ENCODE assay signal across 8 cellular contexts in the genomic region with DNA sequence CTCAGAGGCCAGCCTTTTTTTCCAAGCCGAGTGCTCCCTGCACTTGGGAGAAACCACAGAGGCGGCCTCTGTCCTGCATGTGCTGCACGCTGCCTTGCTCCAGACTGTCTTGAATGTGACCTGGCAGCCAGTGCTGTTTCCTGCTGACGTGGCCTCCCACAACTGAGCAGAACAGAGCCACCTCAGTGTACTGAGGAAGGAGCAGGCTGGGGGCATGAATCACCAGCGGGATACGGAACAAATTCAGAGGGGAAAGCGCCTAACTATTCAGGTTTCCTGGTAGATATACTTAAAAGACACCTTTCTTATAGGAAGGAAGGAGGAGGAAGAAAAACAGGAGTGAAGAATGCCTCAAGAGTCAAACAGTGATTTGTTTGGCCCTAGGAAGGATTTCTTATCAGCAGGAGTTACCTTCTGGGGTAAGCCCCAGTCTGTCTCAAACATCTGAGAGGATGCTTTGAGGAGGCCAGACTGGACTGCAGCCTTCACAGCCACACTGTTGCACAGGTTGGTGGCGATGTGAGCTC.
A peak's percentile ranks its signal among the peaks of the same experiment; 100 is the strongest.
DNase-seq lines count a peak whose midpoint lies in the region; ATAC-seq and TF ChIP-seq lines count a peak whose summit lies in the region.

No MANE protein-coding gene starts in this region.

- H4K20me1 ChIP-seq in SK-N-SH (ENCODE audit: insufficient read depth), result no peaks in the 10 kb centered on the region

- no peaks in the 10 kb centered on the region for H3K36me3 ChIP-seq in CD4-positive, alpha-beta memory T cell (ENCODE audit: insufficient read depth, low read length)
- H3K36me3 ChIP-seq in SK-N-SH (replicated peaks in 1 of 2; ENCODE audit: control insufficient read depth in 1 of 2, insufficient read depth in 2 of 2, low read length in 1 of 2), result peaks cover 0 to 10% of the 10 kb centered on the region in 2 experiments
- no peaks in the 10 kb centered on the region for H3K36me3 ChIP-seq in sigmoid colon

- TF ChIP-seq EP300 in SK-N-SH (IDR thresholded peaks at IDR 0.05; ENCODE audit: borderline replicate concordance in 1 of 2, low read depth in 1 of 2, low read length in 1 of 2) (peak in 1 of 2 experiments; percentile 76; a peak in 1 of 4 replicates), sigmoid colon (IDR thresholded peaks at IDR 0.05) (peak in 2 of 4 donors; percentile 13 to 38)

- H3K4me3 Mint-ChIP-seq in CD4-positive, alpha-beta memory T cell, result peak overlapping the region in 6 of 8 donors; percentile 27 to 79 (median 68)

- peak; percentile 68 for ATAC-seq in HG02678 (IDR thresholded peaks at IDR 0.05; ENCODE audit: unreplicated experiment)

- H2AFZ ChIP-seq in SK-N-SH (ENCODE audit: low read depth), result no peak overlapping the region

- H3K4me1 ChIP-seq in CD4-positive, alpha-beta memory T cell (ENCODE audit: insufficient read depth, low read length), result peaks cover 11% of the 10 kb centered on the region
- H3K4me1 ChIP-seq in SK-N-SH (ENCODE audit: control insufficient read depth in 1 of 2, insufficient read depth in 2 of 2, low read depth in 1 of 2, low read length in 1 of 2) (peaks cover 26 to 65% of the 10 kb centered on the region in 2 experiments), sigmoid colon (peaks cover 2 to 68% (median 52%) of the 10 kb centered on the region in 4 donors)

- intact Hi-C loops in CD4-positive, alpha-beta memory T cell (cut with micrococcal nuclease), result no loop called here
- intact Hi-C loops in sigmoid colon (cut with DNase I), result loop anchor here (1.0 kb wide), 1 partner anchor 27 kb away; no protein-coding TSS in a partner anchor

- no peaks in the 10 kb centered on the region for H3K9me3 ChIP-seq in CD4-positive, alpha-beta memory T cell (ENCODE audit: control insufficient read depth in 1 of 2, low read length in 2 of 2)
- H3K9me3 ChIP-seq in SK-N-SH (no peaks in the 10 kb centered on the region), sigmoid colon (no peaks in the 10 kb centered on the region)

- H3K4me1 Mint-ChIP-seq in CD4-positive, alpha-beta memory T cell, result peaks cover 23 to 43% (median 31%) of the 10 kb centered on the region in 4 donors

- CTCF ChIA-PET in CD4-positive, alpha-beta memory T cell (lab: Charles Lee; ENCODE audit: partially characterized antibody), result interaction anchor here (0.8 kb wide), 1 partner anchor 118 kb away, joined by 3 read pairs; no protein-coding TSS in a partner anchor
- CTCF ChIA-PET in SK-N-SH (lab: Yijun Ruan, JAX), result no interaction called here

- H3K27ac ChIP-seq in CD4-positive, alpha-beta memory T cell (ENCODE audit: low read depth, low read length), result no peak overlapping the region
- H3K27ac ChIP-seq in SK-N-SH (ENCODE audit: low read depth in 2 of 2, low read length in 1 of 2) (peak overlapping the region; percentile 85 to 96), sigmoid colon (peak overlapping the region; percentile 80 to 90 (median 84))

- peak; percentile 18 to 24 for TF ChIP-seq POLR2A in sigmoid colon (IDR thresholded peaks at IDR 0.05)

- peak overlapping the region; percentile 62 for H3K9ac ChIP-seq in SK-N-SH

- H3K79me2 ChIP-seq in SK-N-SH (ENCODE audit: insufficient read depth), result peaks cover 94% of the 10 kb centered on the region

- peak in 3 of 5 donors; percentile 19 to 61 (median 24) for DNase-seq in CD4-positive, alpha-beta memory T cell
- DNase-seq in SK-N-SH, result no peak
- peak; percentile 98 for DNase-seq in astrocyte of the hippocampus (ENCODE audit: low read depth, low spot score)
- peak in 41 of 51 donors; percentile 7 to 86 (median 58) for DNase-seq in hypothalamus (lab: John Stamatoyannopoulos, UW)
- DNase-seq in sigmoid colon, result peak; percentile 98
- DNase-seq in NCI-H2171 (lab: John Stamatoyannopoulos, UW), result no peak
- no peak for DNase-seq in NK-92 (lab: John Stamatoyannopoulos, UW; ENCODE audit: unreplicated experiment)

- H3F3A ChIP-seq in SK-N-SH (replicated peaks; ENCODE audit: insufficient read depth), result peaks cover 50% of the 10 kb centered on the region

- H3K27ac Mint-ChIP-seq in CD4-positive, alpha-beta memory T cell, result peak overlapping the region in 6 of 7 donors; percentile 1 to 89 (median 73)

- 17% methylated on average over 8 of the region's 8 CpGs for WGBS in SK-N-SH (ENCODE audit: low lambda C conversion rate)
- 22 to 25% methylated on average over 8 of the region's 8 CpGs for WGBS in sigmoid colon, 2 donors

- no peaks in the 10 kb centered on the region for H3K27me3 Mint-ChIP-seq in CD4-positive, alpha-beta memory T cell

- TF ChIP-seq CTCF in SK-N-SH (IDR thresholded peaks at IDR 0.05) (no peak), sigmoid colon (IDR thresholded peaks at IDR 0.05) (no peak)

- no peaks in the 10 kb centered on the region for H3K9me2 ChIP-seq in SK-N-SH

- H3K9me3 Mint-ChIP-seq in CD4-positive, alpha-beta memory T cell, result no peaks in the 10 kb centered on the region

- peak overlapping the region; percentile 64 for H3K4me2 ChIP-seq in SK-N-SH

- H3K4me3 ChIP-seq in CD4-positive, alpha-beta memory T cell (ENCODE audit: low read length in 2 of 2), result no peak overlapping the region
- H3K4me3 ChIP-seq in SK-N-SH (ENCODE audit: low read depth in 2 of 2, low read length in 1 of 2) (0 out of 4 replicates have a peak overlapping the region, but pooled peaks have one; percentile 3 to 10), sigmoid colon (no peak overlapping the region)

- H3K27me3 ChIP-seq in CD4-positive, alpha-beta memory T cell (ENCODE audit: insufficient read depth, low read length), result no peaks in the 10 kb centered on the region
- H3K27me3 ChIP-seq in SK-N-SH (ENCODE audit: insufficient read depth) (no peaks in the 10 kb centered on the region), sigmoid colon (no peaks in the 10 kb centered on the region)

- TF ChIP-seq RAD21 in SK-N-SH (IDR thresholded peaks at IDR 0.05; ENCODE audit: low read length), result no peak

- POLR2A ChIA-PET in CD4-positive, alpha-beta memory T cell (lab: Charles Lee; ENCODE audit: partially characterized antibody), result no interaction called here
- POLR2A ChIA-PET in SK-N-SH (lab: Yijun Ruan, JAX), result no interaction called here

- H3K36me3 Mint-ChIP-seq in CD4-positive, alpha-beta memory T cell, result peaks cover 0 to 4% of the 10 kb centered on the region in 2 donors

TF ChIP-seq in SK-N-SH, 30 proteins besides CTCF, POLR2A, EP300 and RAD21 (continues in another document):
- TF ChIP-seq SIN3A (IDR thresholded peaks at IDR 0.05; ENCODE audit: borderline replicate concordance, low read depth, low read length), result peak; percentile 94; the same call in 1 of the 2 replicates
- no peak for TF ChIP-seq GATA2 (CRISPR knock-in tag; IDR thresholded peaks at IDR 0.05)
- TF ChIP-seq ELF1 (IDR thresholded peaks at IDR 0.05), result no peak
- TF ChIP-seq CHD2 (IDR thresholded peaks at IDR 0.05; ENCODE audit: low read length, partially characterized antibody), result no peak
- TF ChIP-seq, protein P1, sequence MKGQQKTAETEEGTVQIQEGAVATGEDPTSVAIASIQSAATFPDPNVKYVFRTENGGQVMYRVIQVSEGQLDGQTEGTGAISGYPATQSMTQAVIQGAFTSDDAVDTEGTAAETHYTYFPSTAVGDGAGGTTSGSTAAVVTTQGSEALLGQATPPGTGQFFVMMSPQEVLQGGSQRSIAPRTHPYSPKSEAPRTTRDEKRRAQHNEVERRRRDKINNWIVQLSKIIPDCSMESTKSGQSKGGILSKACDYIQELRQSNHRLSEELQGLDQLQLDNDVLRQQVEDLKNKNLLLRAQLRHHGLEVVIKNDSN (IDR thresholded peaks at IDR 0.05; ENCODE audit: borderline replicate concordance, low read depth), result no peak; the same call in 1 of the 2 replicates
- TF ChIP-seq FOXJ3 (CRISPR knock-in tag; IDR thresholded peaks at IDR 0.05), result no peak
- TF ChIP-seq FOXM1 (IDR thresholded peaks at IDR 0.05; ENCODE audit: low read depth), result 0 out of 2 replicates have a peak, but pooled peaks have one; percentile 28
- TF ChIP-seq JUND (IDR thresholded peaks at IDR 0.05), result peak; percentile 72; the same call in 1 of the 2 replicates
- TF ChIP-seq, protein P2, sequence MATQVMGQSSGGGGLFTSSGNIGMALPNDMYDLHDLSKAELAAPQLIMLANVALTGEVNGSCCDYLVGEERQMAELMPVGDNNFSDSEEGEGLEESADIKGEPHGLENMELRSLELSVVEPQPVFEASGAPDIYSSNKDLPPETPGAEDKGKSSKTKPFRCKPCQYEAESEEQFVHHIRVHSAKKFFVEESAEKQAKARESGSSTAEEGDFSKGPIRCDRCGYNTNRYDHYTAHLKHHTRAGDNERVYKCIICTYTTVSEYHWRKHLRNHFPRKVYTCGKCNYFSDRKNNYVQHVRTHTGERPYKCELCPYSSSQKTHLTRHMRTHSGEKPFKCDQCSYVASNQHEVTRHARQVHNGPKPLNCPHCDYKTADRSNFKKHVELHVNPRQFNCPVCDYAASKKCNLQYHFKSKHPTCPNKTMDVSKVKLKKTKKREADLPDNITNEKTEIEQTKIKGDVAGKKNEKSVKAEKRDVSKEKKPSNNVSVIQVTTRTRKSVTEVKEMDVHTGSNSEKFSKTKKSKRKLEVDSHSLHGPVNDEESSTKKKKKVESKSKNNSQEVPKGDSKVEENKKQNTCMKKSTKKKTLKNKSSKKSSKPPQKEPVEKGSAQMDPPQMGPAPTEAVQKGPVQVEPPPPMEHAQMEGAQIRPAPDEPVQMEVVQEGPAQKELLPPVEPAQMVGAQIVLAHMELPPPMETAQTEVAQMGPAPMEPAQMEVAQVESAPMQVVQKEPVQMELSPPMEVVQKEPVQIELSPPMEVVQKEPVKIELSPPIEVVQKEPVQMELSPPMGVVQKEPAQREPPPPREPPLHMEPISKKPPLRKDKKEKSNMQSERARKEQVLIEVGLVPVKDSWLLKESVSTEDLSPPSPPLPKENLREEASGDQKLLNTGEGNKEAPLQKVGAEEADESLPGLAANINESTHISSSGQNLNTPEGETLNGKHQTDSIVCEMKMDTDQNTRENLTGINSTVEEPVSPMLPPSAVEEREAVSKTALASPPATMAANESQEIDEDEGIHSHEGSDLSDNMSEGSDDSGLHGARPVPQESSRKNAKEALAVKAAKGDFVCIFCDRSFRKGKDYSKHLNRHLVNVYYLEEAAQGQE (IDR thresholded peaks at IDR 0.05; ENCODE audit: low read depth, low read length), result 0 out of 2 replicates have a peak, but pooled peaks have one; percentile 64
- peak; percentile 77; the same call in 1 of the 2 replicates for TF ChIP-seq NFIC (IDR thresholded peaks at IDR 0.05; ENCODE audit: borderline replicate concordance)
- TF ChIP-seq FOSL2 (IDR thresholded peaks at IDR 0.05; ENCODE audit: borderline replicate concordance, low read depth), result peak; percentile 89
- no peak for TF ChIP-seq NRF1 (IDR thresholded peaks at IDR 0.05; ENCODE audit: low read depth, low read length)
- TF ChIP-seq TCF12 (IDR thresholded peaks at IDR 0.05), result peak; percentile 85
- no peak for TF ChIP-seq YY1 (IDR thresholded peaks at IDR 0.05; ENCODE audit: low read depth)
- TF ChIP-seq RCOR1 (IDR thresholded peaks at IDR 0.05; ENCODE audit: low read length), result no peak
- TF ChIP-seq POLR2AphosphoS5 (IDR thresholded peaks at IDR 0.05; ENCODE audit: low read depth, low read length), result peak; percentile 53; the same call in 1 of the 2 replicates
- peak; percentile 49 for TF ChIP-seq MXI1 (IDR thresholded peaks at IDR 0.05; ENCODE audit: low read depth, low read length)
- peak; percentile 74; the same call in 1 of the 2 replicates for TF ChIP-seq RXRA (IDR thresholded peaks at IDR 0.05; ENCODE audit: borderline replicate concordance, low read depth)

Comparison
In these comparisons a context has a peak if more than half of its experiments do, and no peak if none do; other contexts are left out.
1. DNase-seq: peak in CD4-positive, alpha-beta memory T cell (3 of 5), astrocyte of the hippocampus (single experiment), hypothalamus (41 of 51) and sigmoid colon (single experiment); none in SK-N-SH (single experiment), NCI-H2171 (single experiment) and NK-92 (single experiment).
2. H3K4me3 ChIP-seq: peak in SK-N-SH (2 of 2); none in CD4-positive, alpha-beta memory T cell (0 of 2) and sigmoid colon (0 of 4).